In genomic region chr12:90045559-90045958, GRCh38 we compare ENCODE assay signal across 19 cellular contexts.
"Had no signal": no experiment of that assay in that cellular context is flagged by ENCODE, and none has a peak within 500 bp of the region (broad histone marks: within the 10 kb centered on the region; RNA-seq: fewer than 3 reads in every experiment).

No MANE protein-coding gene starts in this region.

- DNase-seq: activated B cell treated with CpG ODN at 0.5 μM for 24 hours; activated CD4-positive, alpha-beta T cell treated with anti-CD3 and anti-CD28 coated beads for 1 hour; activated CD4-positive, alpha-beta T cell treated with anti-CD3 and anti-CD28 coated beads, Interleukin-2, amount 10 ng/mL, durations not matched to agents 24 days and 14 days; activated CD4-positive, alpha-beta T cell treated with anti-CD3 and anti-CD28 coated beads, Interleukin-2, amount 50 U/mL, for 48 hours; activated CD8-positive, alpha-beta memory T cell treated with anti-CD3 and anti-CD28 coated beads, Interleukin-2, amount 10 ng/mL, durations not matched to agents 7 days and 5 days; activated effector memory CD4-positive, alpha-beta T cell treated with anti-CD3 and anti-CD28 coated beads, Interleukin-2, amount 50 U/mL, for 16 hours; activated naive CD4-positive, alpha-beta T cell treated with Interleukin-2 at 50 U/mL for 16 hours; activated naive CD8-positive, alpha-beta T cell treated with anti-CD3 and anti-CD28 coated beads, Interleukin-2, amount 50 U/mL, for 24 hours; activated T-cell treated with anti-CD3 and anti-CD28 coated beads, Interleukin-2, amount 50 U/mL, for 4 hours; amygdala; NCI-H1105 treated with DMSO at 0.1 percent for 48 hours; NCI-H1436 treated with DMSO at 0.1 percent for 48 hours; NCI-H187; NCI-H2081; NCI-H524; PC-3; SHP77 treated with DMSO at 0.1 percent for 48 hours; T-cell; T1000 had no signal

- ATAC-seq: activated CD8-positive, alpha-beta memory T cell treated with anti-CD3 and anti-CD28 coated beads, Interleukin-2, amount 10 ng/mL, durations not matched to agents 7 days and 5 days; activated naive CD8-positive, alpha-beta T cell treated with anti-CD3 and anti-CD28 coated beads, Interleukin-2, amount 50 U/mL, for 24 hours; activated T-cell treated with anti-CD3 and anti-CD28 coated beads, Interleukin-2, amount 50 U/mL, for 4 hours; PC-3; T-cell had no signal
